Comparison of ENCODE assay signal across 8 cellular contexts in genomic region chr3:170420307-170420821, GRCh38. TPM values are rescaled to one million over a fixed set of nuclear protein-coding genes. Genes with fewer than 3 reads are reported as not detected.
DNase-seq lines count a peak whose midpoint lies in the region; ATAC-seq and TF ChIP-seq lines count a peak whose summit lies in the region.

No MANE protein-coding gene starts in this region.

- ATAC-seq in CD8-positive, alpha-beta T cell = no peak
- no peak for ATAC-seq in activated CD8-positive, alpha-beta T cell treated with anti-CD3 and anti-CD28 coated beads, Interleukin-2, amount 10 ng/mL, durations not matched to agents 7 days and 5 days
- ATAC-seq in mucosa of descending colon = no peak
- ATAC-seq in GM18517 (IDR thresholded peaks at IDR 0.05; ENCODE audit: unreplicated experiment) = no peak

- H3K9me3 Mint-ChIP-seq in CD8-positive, alpha-beta T cell = no peaks in the 10 kb centered on the region
- H3K9me3 Mint-ChIP-seq in progenitor cell of endocrine pancreas (ENCODE audit: low read depth) = no peaks in the 10 kb centered on the region
- H3K9me3 Mint-ChIP-seq in activated CD8-positive, alpha-beta T cell treated with anti-CD3 and anti-CD28 coated beads, Interleukin-2, amount 10 ng/mL, durations not matched to agents 7 days and 5 days (ENCODE audit: insufficient read depth) = no peaks in the 10 kb centered on the region

- POLR2A ChIA-PET in CD8-positive, alpha-beta T cell (lab: Charles Lee) = no interaction called here
- POLR2A ChIA-PET in activated CD8-positive, alpha-beta T cell treated with anti-CD3 and anti-CD28 coated beads, Interleukin-2, amount 10 ng/mL, durations not matched to agents 7 days and 5 days (lab: Charles Lee) = no interaction called here

- no peaks in the 10 kb centered on the region for H3K9me3 ChIP-seq in CD8-positive, alpha-beta T cell (ENCODE audit: low read length)
- no peaks in the 10 kb centered on the region for H3K9me3 ChIP-seq in right atrium auricular region
- H3K9me3 ChIP-seq in mucosa of descending colon = no peaks in the 10 kb centered on the region

- no peaks in the 10 kb centered on the region for H3K36me3 Mint-ChIP-seq in CD8-positive, alpha-beta T cell
- no peaks in the 10 kb centered on the region for H3K36me3 Mint-ChIP-seq in progenitor cell of endocrine pancreas (ENCODE audit: insufficient read depth)
- H3K36me3 Mint-ChIP-seq in activated CD8-positive, alpha-beta T cell treated with anti-CD3 and anti-CD28 coated beads, Interleukin-2, amount 10 ng/mL, durations not matched to agents 7 days and 5 days (ENCODE audit: low read depth) = peaks cover 2% of the 10 kb centered on the region

- no peak for DNase-seq in CD8-positive, alpha-beta T cell
- no peak for DNase-seq in right atrium auricular region (ENCODE audit: low spot score)
- no peak for DNase-seq in progenitor cell of endocrine pancreas (ENCODE audit: low spot score, unreplicated experiment)
- no peak for DNase-seq in activated CD8-positive, alpha-beta T cell treated with anti-CD3 and anti-CD28 coated beads, Interleukin-2, amount 10 ng/mL, durations not matched to agents 7 days and 5 days
- no peak for DNase-seq in mucosa of descending colon
- no peak for DNase-seq in activated CD4-positive, alpha-beta T cell treated with anti-CD3 and anti-CD28 coated beads, Interleukin-2, amount 50 U/mL, for 4 hours

- H3K4me3 ChIP-seq in CD8-positive, alpha-beta T cell (ENCODE audit: low read depth, low read length) = no peak overlapping the region
- H3K4me3 ChIP-seq in right atrium auricular region (peak overlapping the region; percentile 34 to 57), mucosa of descending colon (no peak overlapping the region)

- intact Hi-C loops in CD8-positive, alpha-beta T cell (cut with DNase I, micrococcal nuclease) = no loop called here
- intact Hi-C loops in mucosa of descending colon (cut with DNase I, micrococcal nuclease) = no loop called here

- peaks cover 10% of the 10 kb centered on the region for H3K4me1 ChIP-seq in CD8-positive, alpha-beta T cell (ENCODE audit: insufficient read depth, low read length)
- H3K4me1 ChIP-seq in right atrium auricular region (peaks cover 0 to 25% of the 10 kb centered on the region in 2 donors), mucosa of descending colon (ENCODE audit: low read depth) (peaks cover 18% of the 10 kb centered on the region)

- peaks cover 10% of the 10 kb centered on the region for H3K27me3 ChIP-seq in CD8-positive, alpha-beta T cell (ENCODE audit: insufficient read depth, low read length)
- peaks cover 0 to 4% of the 10 kb centered on the region in 2 donors for H3K27me3 ChIP-seq in right atrium auricular region

- peaks cover 35% of the 10 kb centered on the region for H3K27me3 Mint-ChIP-seq in CD8-positive, alpha-beta T cell (ENCODE audit: low read depth)
- H3K27me3 Mint-ChIP-seq in progenitor cell of endocrine pancreas = peaks cover 43% of the 10 kb centered on the region
- H3K27me3 Mint-ChIP-seq in activated CD8-positive, alpha-beta T cell treated with anti-CD3 and anti-CD28 coated beads, Interleukin-2, amount 10 ng/mL, durations not matched to agents 7 days and 5 days (ENCODE audit: low read depth) = peaks cover 41% of the 10 kb centered on the region

- H3K36me3 ChIP-seq in CD8-positive, alpha-beta T cell (ENCODE audit: insufficient read depth, low read length) = no peaks in the 10 kb centered on the region
- H3K36me3 ChIP-seq in right atrium auricular region = no peaks in the 10 kb centered on the region
- H3K36me3 ChIP-seq in mucosa of descending colon (ENCODE audit: low read depth) = no peaks in the 10 kb centered on the region

- peak overlapping the region; percentile 60 for H3K4me3 Mint-ChIP-seq in CD8-positive, alpha-beta T cell
- H3K4me3 Mint-ChIP-seq in progenitor cell of endocrine pancreas (ENCODE audit: low read depth) = peak overlapping the region; percentile 48
- H3K4me3 Mint-ChIP-seq in activated CD8-positive, alpha-beta T cell treated with anti-CD3 and anti-CD28 coated beads, Interleukin-2, amount 10 ng/mL, durations not matched to agents 7 days and 5 days = no peak overlapping the region

- H3K4me1 Mint-ChIP-seq in CD8-positive, alpha-beta T cell (ENCODE audit: low read depth) = peaks cover 13% of the 10 kb centered on the region
- H3K4me1 Mint-ChIP-seq in progenitor cell of endocrine pancreas (ENCODE audit: low read depth) = peaks cover 11% of the 10 kb centered on the region
- peaks cover 12% of the 10 kb centered on the region for H3K4me1 Mint-ChIP-seq in activated CD8-positive, alpha-beta T cell treated with anti-CD3 and anti-CD28 coated beads, Interleukin-2, amount 10 ng/mL, durations not matched to agents 7 days and 5 days (ENCODE audit: low read depth)

- 33 to 65% (median 41%) methylated on average over 17 of the region's 17 CpGs for WGBS in adipose tissue, 3 donors

- H3K27ac Mint-ChIP-seq in CD8-positive, alpha-beta T cell = no peak overlapping the region
- no peak overlapping the region for H3K27ac Mint-ChIP-seq in progenitor cell of endocrine pancreas
- no peak overlapping the region for H3K27ac Mint-ChIP-seq in activated CD8-positive, alpha-beta T cell treated with anti-CD3 and anti-CD28 coated beads, Interleukin-2, amount 10 ng/mL, durations not matched to agents 7 days and 5 days

- CTCF ChIA-PET in CD8-positive, alpha-beta T cell (lab: Charles Lee) = no interaction called here
- CTCF ChIA-PET in activated CD8-positive, alpha-beta T cell treated with anti-CD3 and anti-CD28 coated beads, Interleukin-2, amount 10 ng/mL, durations not matched to agents 7 days and 5 days (lab: Charles Lee) = no interaction called here

- no peak overlapping the region for H3K27ac ChIP-seq in CD8-positive, alpha-beta T cell (ENCODE audit: low read depth, low read length)
- H3K27ac ChIP-seq in adipose tissue (ENCODE audit: low read depth, low read length) = peak overlapping the region; percentile 28
- peak overlapping the region; percentile 53 to 67 for H3K27ac ChIP-seq in right atrium auricular region

- no peak for TF ChIP-seq CTCF in CD8-positive, alpha-beta T cell (IDR thresholded peaks at IDR 0.05)
- TF ChIP-seq CTCF in right atrium auricular region (IDR thresholded peaks at IDR 0.05) (no peak), progenitor cell of endocrine pancreas (IDR thresholded peaks at IDR 0.05; ENCODE audit: unreplicated experiment) (no peak), mucosa of descending colon (IDR thresholded peaks at IDR 0.05) (no peak)

RNA-seq across cellular contexts. Expression of gene CLDN11, which starts 1.7 kb away (rescaled TPM):
- total RNA-seq in CD8-positive, alpha-beta T cell = not detected
- 10 to 100 TPM in 2 of 3 donors, 1 to 10 TPM in 1; 2.0 to 28.2 (median 16.4) TPM for polyA plus RNA-seq in adipose tissue
- 10 to 100 TPM in 1 of 2 donors, 1 to 10 TPM in 1; 9.0 to 15.8 TPM for total RNA-seq in right atrium auricular region
- total RNA-seq in progenitor cell of endocrine pancreas = 1.7 and 2.4 TPM in 2 replicates
- not detected for total RNA-seq in activated CD8-positive, alpha-beta T cell treated with anti-CD3 and anti-CD28 coated beads, Interleukin-2, amount 10 ng/mL, durations not matched to agents 7 days and 5 days
- total RNA-seq in mucosa of descending colon = 10 to 100 TPM in 1 of 3 donors, 1 to 10 TPM in 2; 2.8 to 15.9 (median 5.9) TPM

Comparison
In these comparisons a context has a peak if more than half of its experiments do, and no peak if none do; other contexts are left out.
1. H3K4me3 ChIP-seq: peak in right atrium auricular region (2 of 2); none in CD8-positive, alpha-beta T cell (single experiment) and mucosa of descending colon (single experiment).